Comparison of ENCODE assay signal across 16 cellular contexts in the genomic region with DNA sequence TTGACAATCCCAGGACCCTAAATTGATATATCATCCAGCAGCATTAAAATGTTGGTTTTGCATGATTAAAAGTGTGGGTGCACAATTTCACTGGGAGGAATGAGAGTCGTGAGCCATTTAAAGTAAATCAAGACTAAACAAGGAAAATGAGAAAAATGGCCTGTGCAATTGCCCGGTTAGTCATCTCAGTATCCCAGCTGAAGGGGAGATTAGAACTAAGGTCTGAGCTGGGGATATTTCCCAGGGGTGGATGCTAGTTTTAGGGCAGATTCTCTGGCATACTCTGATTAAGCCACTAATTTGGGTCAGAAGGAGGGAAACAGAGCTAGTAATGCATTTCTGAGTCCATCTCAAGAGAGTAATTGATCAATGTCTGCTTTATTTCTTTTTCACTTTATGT.
"Had no signal": no experiment of that assay in that cellular context is flagged by ENCODE, and none has a peak within 500 bp of the region (broad histone marks: within the 10 kb centered on the region; RNA-seq: fewer than 3 reads in every experiment).

No MANE protein-coding gene starts in this region.

- H3K4me3 ChIP-seq: left lung, prostate gland, SK-N-MC, testis, upper lobe of right lung had no signal

- H3K9me3 Mint-ChIP-seq: activated CD4-positive, alpha-beta memory T cell treated with anti-CD3 and anti-CD28 coated beads for 36 hours; activated naive CD4-positive, alpha-beta T cell treated with anti-CD3 and anti-CD28 coated beads, Interleukin-2, amount 50 U/mL, for 24 hours; activated T-cell treated with anti-CD3 and anti-CD28 coated beads, Interleukin-2, amount 50 U/mL, for 24 hours; stimulated activated naive CD8-positive, alpha-beta T cell treated with anti-CD3 and anti-CD28 coated beads, Interleukin-15, Interleukin-2, amounts not matched to agents 100 ng/mL and 50 ng/mL, for 24 hours had no signal

- H3K9me3 ChIP-seq: left lung, prostate gland, testis, upper lobe of right lung had no signal

- H3K4me3 Mint-ChIP-seq: activated CD4-positive, alpha-beta memory T cell treated with anti-CD3 and anti-CD28 coated beads for 36 hours; activated CD8-positive, alpha-beta memory T cell treated with anti-CD3 and anti-CD28 coated beads, Interleukin-2, amount 10 ng/mL, durations not matched to agents 7 days and 5 days; activated naive CD4-positive, alpha-beta T cell treated with anti-CD3 and anti-CD28 coated beads, Interleukin-2, amount 50 U/mL, for 24 hours; activated T-cell treated with anti-CD3 and anti-CD28 coated beads, Interleukin-2, amount 50 U/mL, for 24 hours; memory B cell; natural killer cell treated with Interleukin-12 subunit alpha and Interleukin-12 subunit beta and Interleukin-15 and Interleukin-18, amount 100 ng/mL, for 72 hours; stimulated activated naive CD8-positive, alpha-beta T cell treated with anti-CD3 and anti-CD28 coated beads, Interleukin-15, Interleukin-2, amounts not matched to agents 100 ng/mL and 50 ng/mL, for 24 hours had no signal

- H3K27ac Mint-ChIP-seq: activated CD4-positive, alpha-beta memory T cell treated with anti-CD3 and anti-CD28 coated beads for 36 hours; activated CD8-positive, alpha-beta memory T cell treated with anti-CD3 and anti-CD28 coated beads, Interleukin-2, amount 10 ng/mL, durations not matched to agents 7 days and 5 days; activated naive CD4-positive, alpha-beta T cell treated with anti-CD3 and anti-CD28 coated beads, Interleukin-2, amount 50 U/mL, for 24 hours; activated T-cell treated with anti-CD3 and anti-CD28 coated beads, Interleukin-2, amount 50 U/mL, for 24 hours; memory B cell; natural killer cell treated with Interleukin-12 subunit alpha and Interleukin-12 subunit beta and Interleukin-15 and Interleukin-18, amount 100 ng/mL, for 72 hours; stimulated activated naive CD8-positive, alpha-beta T cell treated with anti-CD3 and anti-CD28 coated beads, Interleukin-15, Interleukin-2, amounts not matched to agents 100 ng/mL and 50 ng/mL, for 24 hours had no signal

- H3K36me3 Mint-ChIP-seq: activated CD4-positive, alpha-beta memory T cell treated with anti-CD3 and anti-CD28 coated beads for 36 hours; activated CD8-positive, alpha-beta memory T cell treated with anti-CD3 and anti-CD28 coated beads, Interleukin-2, amount 10 ng/mL, durations not matched to agents 7 days and 5 days; activated naive CD4-positive, alpha-beta T cell treated with anti-CD3 and anti-CD28 coated beads, Interleukin-2, amount 50 U/mL, for 24 hours; memory B cell; natural killer cell treated with Interleukin-12 subunit alpha and Interleukin-12 subunit beta and Interleukin-15 and Interleukin-18, amount 100 ng/mL, for 72 hours had no signal

- H3K27me3 Mint-ChIP-seq: activated CD4-positive, alpha-beta memory T cell treated with anti-CD3 and anti-CD28 coated beads for 36 hours; activated CD8-positive, alpha-beta memory T cell treated with anti-CD3 and anti-CD28 coated beads, Interleukin-2, amount 10 ng/mL, durations not matched to agents 7 days and 5 days; memory B cell had no signal

- DNase-seq: activated CD4-positive, alpha-beta memory T cell treated with anti-CD3 and anti-CD28 coated beads for 36 hours; activated CD8-positive, alpha-beta memory T cell treated with anti-CD3 and anti-CD28 coated beads, Interleukin-2, amount 10 ng/mL, durations not matched to agents 7 days and 5 days; activated T-cell treated with anti-CD3 and anti-CD28 coated beads, Interleukin-2, amount 50 U/mL, for 24 hours; effector CD8-positive, alpha-beta T cell; kidney; left lung; occipital lobe; testis; upper lobe of right lung had no signal

- H3K27me3 ChIP-seq: left lung, testis, upper lobe of right lung had no signal

- H3K4me1 ChIP-seq: left lung, prostate gland, testis, upper lobe of right lung had no signal

- FAIRE-seq: kidney had no signal

- H3K36me3 ChIP-seq: left lung, prostate gland, upper lobe of right lung had no signal

- H3K4me1 Mint-ChIP-seq: activated CD8-positive, alpha-beta memory T cell treated with anti-CD3 and anti-CD28 coated beads, Interleukin-2, amount 10 ng/mL, durations not matched to agents 7 days and 5 days; activated naive CD4-positive, alpha-beta T cell treated with anti-CD3 and anti-CD28 coated beads, Interleukin-2, amount 50 U/mL, for 24 hours; memory B cell had no signal

- ATAC-seq: activated CD8-positive, alpha-beta memory T cell treated with anti-CD3 and anti-CD28 coated beads, Interleukin-2, amount 10 ng/mL, durations not matched to agents 7 days and 5 days; left lung; natural killer cell treated with Interleukin-12 subunit alpha and Interleukin-12 subunit beta and Interleukin-15 and Interleukin-18, amount 100 ng/mL, for 72 hours; upper lobe of right lung had no signal

- H3K27ac ChIP-seq: left lung, prostate gland, SK-N-MC, testis, upper lobe of right lung, VCaP had no signal
